ENCODE assay signal across 11 cellular contexts in the genomic region with DNA sequence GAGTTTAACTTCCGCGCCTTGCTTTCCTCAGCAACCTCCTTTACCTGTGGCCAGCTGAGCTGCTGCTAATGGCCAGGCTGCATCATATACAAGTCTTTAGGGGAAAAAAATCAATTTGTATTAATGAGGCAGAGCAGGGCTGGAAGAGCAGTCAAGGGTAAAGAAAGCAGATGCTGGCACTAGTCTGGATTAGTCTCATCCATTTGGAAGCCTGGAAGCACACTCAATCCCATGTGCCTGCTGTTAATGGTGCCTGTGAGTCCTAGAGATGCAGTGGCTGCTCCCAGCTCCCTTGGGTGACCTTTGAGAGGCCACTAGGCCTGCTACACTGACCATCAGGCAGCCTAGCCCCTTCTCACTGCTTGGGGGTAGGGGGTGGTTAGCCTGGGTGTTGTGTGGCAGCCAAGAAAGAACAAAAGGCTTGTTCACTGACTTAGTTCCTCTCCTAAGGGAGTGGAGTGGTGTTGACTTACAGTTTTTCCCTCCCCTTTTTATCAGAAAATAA. TPM values are rescaled to one million over a fixed set of nuclear protein-coding genes. Genes with fewer than 3 reads are reported as not detected.
DNase-seq lines count a peak whose midpoint lies in the region; ATAC-seq, FAIRE-seq and TF ChIP-seq lines count a peak whose summit lies in the region.
"Had no signal": no experiment of that assay in that cellular context is flagged by ENCODE, and none has a peak within 500 bp of the region (broad histone marks: within the 10 kb centered on the region; RNA-seq: fewer than 3 reads in every experiment).

No MANE protein-coding gene starts in this region.

- H3K9me1 ChIP-seq in K562 (ENCODE audit: control insufficient read depth, insufficient read depth, low read length) = no peaks in the 10 kb centered on the region

- H3K9ac ChIP-seq in K562 (ENCODE audit: insufficient read depth in 1 of 2, low read depth in 2 of 2, low read length in 2 of 2) = peak overlapping the region in 1 of 2 experiments; percentile 81; a peak in 1 of 4 replicates
- H3K9ac ChIP-seq: parathyroid adenoma had no signal

- no peak overlapping the region for H3K4me2 ChIP-seq in K562 (ENCODE audit: insufficient read depth, low read length)

- intact Hi-C loops in CD4-positive, alpha-beta memory T cell (cut with micrococcal nuclease) = no loop called here
- intact Hi-C loops in K562 (cut with micrococcal nuclease) = no loop called here

- CTCF ChIA-PET in CD4-positive, alpha-beta memory T cell (lab: Charles Lee; ENCODE audit: partially characterized antibody) = interaction anchor here (0.9 to 3.4 kb wide), 7 partner anchors 8 to 72 kb away, joined by 3 to 30 read pairs (median 11); partner anchors contain the start of genes LIMK2 and PIK3IP1
- CTCF ChIA-PET in K562 (lab: Yijun Ruan, JAX; ENCODE audit: low intra/inter-chr PET ratio) = no interaction called here

- FAIRE-seq in K562 (lab: Jason Lieb, UNC) = no peak

- no peaks in the 10 kb centered on the region for H3K79me2 ChIP-seq in K562 (ENCODE audit: control insufficient read depth, insufficient read depth, low read length)
- H3K79me2 ChIP-seq: parathyroid adenoma had no signal

- no peak for TF ChIP-seq RAD21 in K562 (CRISPR knock-in tag; conservative IDR thresholded peaks at IDR 0.05 in 1 of 2, IDR thresholded peaks at IDR 0.05 in 1 of 2)

- H3K4me1 ChIP-seq in CD4-positive, alpha-beta memory T cell (ENCODE audit: insufficient read depth, low read length) = peaks cover 100% of the 10 kb centered on the region
- peaks cover under 1 to 3% of the 10 kb centered on the region in 2 experiments; a peak in 3 of 5 replicates for H3K4me1 ChIP-seq in K562 (replicated peaks in 1 of 2; ENCODE audit: control insufficient read depth in 2 of 2, insufficient read depth in 2 of 2, low read length in 2 of 2)

- peak overlapping the region in 7 of 8 donors; percentile 67 to 100 (median 85) for H3K4me3 Mint-ChIP-seq in CD4-positive, alpha-beta memory T cell
- H3K4me3 Mint-ChIP-seq in nephron = no peak overlapping the region

- H3K36me3 Mint-ChIP-seq in CD4-positive, alpha-beta memory T cell = peaks cover 81 to 92% of the 10 kb centered on the region in 2 donors
- H3K36me3 Mint-ChIP-seq in nephron (ENCODE audit: low read depth) = peaks cover 5% of the 10 kb centered on the region

- H3K27me3 Mint-ChIP-seq in CD4-positive, alpha-beta memory T cell = no peaks in the 10 kb centered on the region
- H3K27me3 Mint-ChIP-seq in nephron (ENCODE audit: low read depth) = no peaks in the 10 kb centered on the region

- H2AFZ ChIP-seq in K562 (ENCODE audit: low read depth, low read length) = no peak overlapping the region; the same call in 1 of the 2 replicates
- H2AFZ ChIP-seq: parathyroid adenoma had no signal

- H4K20me1 ChIP-seq in K562 (replicated peaks; ENCODE audit: control insufficient read depth, insufficient read depth, low read length) = no peaks in the 10 kb centered on the region

- H3K9me3 ChIP-seq in CD4-positive, alpha-beta memory T cell (ENCODE audit: control insufficient read depth in 1 of 2, low read length in 2 of 2) = no peaks in the 10 kb centered on the region
- no peaks in the 10 kb centered on the region for H3K9me3 ChIP-seq in K562 (replicated peaks; ENCODE audit: control insufficient read depth, insufficient read depth, low read depth, low read length)

- TF ChIP-seq POLR2A in K562 (conservative IDR thresholded peaks at IDR 0.05) = no peak

- in situ Hi-C loops in K562 (cut with MboI) = no loop called here

- H3K27me3 ChIP-seq in CD4-positive, alpha-beta memory T cell (ENCODE audit: insufficient read depth, low read length) = no peaks in the 10 kb centered on the region
- no peaks in the 10 kb centered on the region for H3K27me3 ChIP-seq in K562 (ENCODE audit: control insufficient read depth in 2 of 2, insufficient read depth in 2 of 2, low read length in 2 of 2)

- H3K27ac Mint-ChIP-seq in CD4-positive, alpha-beta memory T cell = peak overlapping the region; percentile 99 to 100 (median 100)
- peak overlapping the region; percentile 24 to 79 (median 41) for H3K27ac Mint-ChIP-seq in nephron

- peak overlapping the region; percentile 68 for H3K27ac ChIP-seq in CD4-positive, alpha-beta memory T cell (ENCODE audit: low read depth, low read length)
- no peak overlapping the region for H3K27ac ChIP-seq in K562 (ENCODE audit: extremely low read depth, low read depth, low read length)
- H3K27ac ChIP-seq: parathyroid adenoma had no signal

- H3K9me3 Mint-ChIP-seq in CD4-positive, alpha-beta memory T cell = peaks cover 0 to 2% (median 0%) of the 10 kb centered on the region in 8 donors
- no peaks in the 10 kb centered on the region for H3K9me3 Mint-ChIP-seq in nephron

- no TSS peak for BruUV-seq in K562 (replicated peaks; lab: Mats Ljungman, UMichigan)

- no peak for TF ChIP-seq EP300 in K562 (IDR thresholded peaks at IDR 0.05; ENCODE audit: low read length)

- TF ChIP-seq CTCF in K562 (IDR thresholded peaks at IDR 0.05 in 2 of 3, conservative IDR thresholded peaks at IDR 0.05 in 1 of 3; ENCODE audit: insufficient read depth in 2 of 3, low read depth in 1 of 3, low read length in 3 of 3) = no peak
- no peak for TF ChIP-seq CTCF in nephron (IDR thresholded peaks at IDR 0.05; ENCODE audit: unreplicated experiment in 3 of 3)

- H3K4me1 Mint-ChIP-seq in CD4-positive, alpha-beta memory T cell = peaks cover 72 to 100% (median 86%) of the 10 kb centered on the region in 4 donors
- H3K4me1 Mint-ChIP-seq in nephron = peaks cover 16% of the 10 kb centered on the region

- DNase-seq in CD4-positive, alpha-beta memory T cell = no peak
- peak; percentile 80 for DNase-seq in NCI-H1694 (lab: John Stamatoyannopoulos, UW)
- DNase-seq in K562 (ENCODE audit: extremely low read depth in 1 of 4, low spot score in 3 of 4) = no peak
- DNase-seq in NCI-H226 = no peak
- no peak for DNase-seq in AG20443 (ENCODE audit: low spot score)
- DNase-seq: hypothalamus, NCI-H345 had no signal

- peaks cover 82% of the 10 kb centered on the region for H3K36me3 ChIP-seq in CD4-positive, alpha-beta memory T cell (ENCODE audit: insufficient read depth, low read length)
- no peaks in the 10 kb centered on the region for H3K36me3 ChIP-seq in K562 (ENCODE audit: control insufficient read depth, insufficient read depth, low read length)

- 80% methylated on average over 1 of the region's 2 CpGs for WGBS in K562 (ENCODE audit: insufficient coverage, low coverage, missing lambda C conversion rate)

- no peak overlapping the region for H3K4me3 ChIP-seq in CD4-positive, alpha-beta memory T cell (ENCODE audit: low read length in 2 of 2)
- no peak overlapping the region for H3K4me3 ChIP-seq in K562

- ATAC-seq in K562 (peak; percentile 34; the same call in 2 of the 3 replicates), HG03442 (IDR thresholded peaks at IDR 0.05; ENCODE audit: unreplicated experiment) (no peak), GM19324 (IDR thresholded peaks at IDR 0.05; ENCODE audit: low FRiP score, unreplicated experiment) (no peak)

- POLR2A ChIA-PET in CD4-positive, alpha-beta memory T cell (lab: Charles Lee; ENCODE audit: partially characterized antibody) = interaction anchor here (1.0 to 17.9 kb wide), 12 partner anchors 10 to 72 kb away, joined by 3 to 1203 read pairs (median 8); partner anchors contain the start of genes LIMK2, PATZ1 and PIK3IP1
- POLR2A ChIA-PET in K562 (lab: Yijun Ruan, JAX) = interaction anchor here (0.7 to 1.8 kb wide), 5 partner anchors 10 to 143 kb away, joined by 3 to 5 read pairs (median 4); no protein-coding TSS in a partner anchor

TF ChIP-seq in K562, 482 proteins besides CTCF, POLR2A, EP300 and RAD21 (continues in another document):
- TF ChIP-seq PBX2 (CRISPR knock-in tag; IDR thresholded peaks at IDR 0.05; ENCODE audit: low read depth) = no peak
- TF ChIP-seq PBX2 (tag; conservative IDR thresholded peaks at IDR 0.05; ENCODE audit: low read depth) = no peak
- TF ChIP-seq TAF15 (IDR thresholded peaks at IDR 0.05; ENCODE audit: low read depth, low read length) = no peak
- TF ChIP-seq SMARCE1 (IDR thresholded peaks at IDR 0.05) = no peak

RNA-seq across cellular contexts. Expression of gene PIK3IP1, which starts 8.0 kb away (rescaled TPM):
- total RNA-seq in CD4-positive, alpha-beta memory T cell = 100 to 1,000 TPM; 399 to 411 TPM
- polyA plus RNA-seq in CD4-positive, alpha-beta memory T cell = 100 to 1,000 TPM; 418 to 473 TPM
- 3.1 and 4.7 TPM in 2 replicates for total RNA-seq in K562 (2011; cell fraction: chromatin; rRNA removed; ENCODE audit: low replicate concordance)
- 5.1 and 6.2 TPM in 2 replicates for total RNA-seq in K562 (2011; cell fraction: nucleolus; rRNA removed)
- total RNA-seq in K562 (2011; cell fraction: nucleoplasm; rRNA removed) = 5.6 and 6.2 TPM in 2 replicates
- total RNA-seq in K562 (2014; rRNA removed) = 0.77 and 1.0 TPM in 2 replicates
- 0.67 and 0.76 TPM in 2 replicates for total RNA-seq in K562 (2014; rRNA removed; fragmentation: Illumina TruSeq; extraction: Trizol)
- total RNA-seq in K562 (2015; rRNA removed; fragmentation: Illumina TruSeq; extraction: Trizol) = 0.68 and 0.87 TPM in 2 replicates
- total RNA-seq in K562 (2021) = 1.3 TPM in 2 replicates
- 0.71 and 2.3 TPM in 2 replicates for polyA plus RNA-seq in K562 (2011; rRNA removed)
- polyA plus RNA-seq in K562 (2011; cell fraction: cytosol; rRNA removed) = 0.73 and 2.3 TPM in 2 replicates
- 1.7 and 2.8 TPM in 2 replicates for polyA plus RNA-seq in K562 (2011; cell fraction: nucleus; rRNA removed)
- 1.0 and 2.6 TPM in 2 replicates for polyA plus RNA-seq in K562 (2012)
- polyA plus RNA-seq in K562 (2014; fragmentation: Illumina TruSeq; extraction: Trizol) = 0.83 and 1.1 TPM in 2 replicates
- polyA plus RNA-seq in K562 (2014; fragmentation: Nextera tagmentation; extraction: Ambion mirVana) = under 1 TPM; 0.11 to 0.18 TPM
- 0.88 and 1.2 TPM in 2 replicates for polyA plus RNA-seq in K562 (2014; rRNA removed)
- polyA minus RNA-seq in K562 (2011; rRNA and poly(A)+ RNA removed) = 1.1 and 2.5 TPM in 2 replicates
- polyA minus RNA-seq in K562 (2011; cell fraction: cytosol; rRNA and poly(A)+ RNA removed) = 2.5 TPM in 1 of 2 replicates, not detected in the other
- 1.2 and 3.6 TPM in 2 replicates for polyA minus RNA-seq in K562 (2011; cell fraction: nucleus; rRNA and poly(A)+ RNA removed)

Comparison
In these comparisons a context has a peak if more than half of its experiments do, and no peak if none do; other contexts are left out.
1. H3K4me3 Mint-ChIP-seq: peak in CD4-positive, alpha-beta memory T cell (7 of 8); none in nephron (0 of 3).
2. RNA of gene PIK3IP1, which starts 8.0 kb away (total RNA-seq): 399 to 411 TPM in CD4-positive, alpha-beta memory T cell; 0.67 to 6.2 TPM in K562; every median in the first group is over 10 times any median in the second.